22 cellular contexts compared by ENCODE assay signal in genomic region chr22:23722724-23723123, GRCh38. TPM values are rescaled to one million over a fixed set of nuclear protein-coding genes. Genes with fewer than 3 reads are reported as not detected.
"Had no signal": no experiment of that assay in that cellular context is flagged by ENCODE, and none has a peak within 500 bp of the region (broad histone marks: within the 10 kb centered on the region; RNA-seq: fewer than 3 reads in every experiment).

No MANE protein-coding gene starts in this region.

- H3K9me3 Mint-ChIP-seq: naive B cell, nephron, type B pancreatic cell had no signal

- H3K4me3 Mint-ChIP-seq: naive B cell, nephron, type B pancreatic cell had no signal

- H3K27ac Mint-ChIP-seq: nephron, type B pancreatic cell had no signal

- H3K36me3 ChIP-seq: heart left ventricle, vagina had no signal

- H3K27me3 Mint-ChIP-seq: naive B cell, type B pancreatic cell had no signal

- H3K27ac ChIP-seq: heart left ventricle, skin epidermis, vagina had no signal

- H3K36me3 Mint-ChIP-seq: naive B cell, type B pancreatic cell had no signal

- ATAC-seq: esophagus mucosa, heart left ventricle, left colon, sciatic nerve had no signal

- H3K9me3 ChIP-seq: heart left ventricle, vagina had no signal

- H3K27me3 ChIP-seq: heart left ventricle, vagina had no signal

- H3K4me1 ChIP-seq: heart left ventricle had no signal

- H3K4me1 Mint-ChIP-seq: naive B cell had no signal

- DNase-seq: effector memory CD4-positive, alpha-beta T cell; heart left ventricle; hippocampal formation; left colon; mesendoderm; naive B cell; stimulated activated CD4-positive, alpha-beta T cell treated with anti-CD3 and anti-CD28 coated beads, Interleukin-2, amount 100 ng/mL, for 24 hours; stimulated activated CD4-positive, alpha-beta T cell treated with anti-CD3 and anti-CD28 coated beads, Interleukin-4, amount 100 ng/mL, for 4 hours; stimulated activated naive CD4-positive, alpha-beta T cell treated with Interleukin-2 at 50 U/mL for 16 hours had no signal

- H3K4me3 ChIP-seq: heart left ventricle, skin epidermis, vagina had no signal

RNA-seq across cellular contexts. Expression of gene VPREB3, which starts 31.5 kb away (rescaled TPM):
- total RNA-seq: fibroblast of lung, frontal cortex, glomerular endothelial cell, kidney epithelial cell, lower leg skin, omental fat pad, pulmonary artery endothelial cell, sciatic nerve, vagina had no signal
- polyA plus RNA-seq: fibroblast of lung had no signal

RNA-seq across cellular contexts. Expression of gene RGL4, which starts 31.9 kb away (rescaled TPM):
- total RNA-seq: esophagus mucosa, fibroblast of lung, frontal cortex, glomerular endothelial cell, kidney epithelial cell, left colon, pulmonary artery endothelial cell, vagina had no signal
- polyA plus RNA-seq: fibroblast of lung had no signal

RNA-seq across cellular contexts. Expression of gene C22orf15, which starts 40.1 kb away (rescaled TPM):
- total RNA-seq: esophagus mucosa, frontal cortex, heart left ventricle, kidney epithelial cell, left colon, lower leg skin, omental fat pad, vagina had no signal
- polyA plus RNA-seq: heart left ventricle had no signal
